12 cellular contexts compared by ENCODE assay signal in the genomic region with DNA sequence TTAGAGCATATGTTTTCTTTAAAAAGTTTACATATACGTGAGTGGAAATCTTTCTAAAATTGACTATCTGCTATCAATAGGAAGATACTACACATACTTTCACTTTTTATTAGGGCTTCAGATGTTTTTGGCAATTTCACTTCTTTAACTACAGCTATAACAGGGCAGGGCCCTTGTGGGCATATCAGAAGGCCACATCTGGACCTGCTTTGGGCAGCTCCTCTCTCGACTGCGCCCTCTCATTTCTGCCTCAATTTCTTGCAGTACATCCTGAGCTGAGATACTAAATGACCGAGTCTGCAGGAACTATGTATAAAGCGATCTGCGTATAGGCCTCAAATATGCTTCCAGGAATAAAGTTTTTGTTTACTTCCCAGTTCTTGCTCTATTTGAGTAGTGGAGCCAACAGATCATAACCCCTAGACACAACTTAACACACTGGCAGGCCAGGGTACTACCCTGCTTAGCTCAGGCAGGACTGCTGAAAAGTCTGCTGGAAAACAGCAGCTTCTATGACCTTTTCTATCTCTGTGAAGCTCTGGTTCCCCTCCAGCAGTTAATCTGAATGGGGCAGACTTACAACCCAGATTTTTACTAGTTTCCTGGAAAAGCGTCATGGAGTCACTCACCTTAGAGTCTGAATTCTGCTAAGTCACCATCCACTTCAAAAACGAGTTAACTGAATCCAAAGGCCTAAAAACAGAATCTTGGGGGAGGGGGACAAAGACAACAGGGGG. TPM values are rescaled to one million over a fixed set of nuclear protein-coding genes. Genes with fewer than 3 reads are reported as not detected.
DNase-seq lines count a peak whose midpoint lies in the region; ATAC-seq and TF ChIP-seq lines count a peak whose summit lies in the region.
"Had no signal": no experiment of that assay in that cellular context is flagged by ENCODE, and none has a peak within 500 bp of the region (broad histone marks: within the 10 kb centered on the region; RNA-seq: fewer than 3 reads in every experiment).

No MANE protein-coding gene starts in this region.

- no peaks in the 10 kb centered on the region for H3K79me1 ChIP-seq in trophoblast cell (ENCODE audit: low read length)

- no peak overlapping the region for H2AK5ac ChIP-seq in trophoblast cell (ENCODE audit: low read length)

- no peaks in the 10 kb centered on the region for H3K36me3 ChIP-seq in HUES64 (ENCODE audit: insufficient read depth, low read length)
- no peaks in the 10 kb centered on the region for H3K36me3 ChIP-seq in esophagus squamous epithelium
- no peaks in the 10 kb centered on the region for H3K36me3 ChIP-seq in trophoblast cell (ENCODE audit: control insufficient read depth in 1 of 2, insufficient read depth in 2 of 2, low read length in 2 of 2)
- H3K36me3 ChIP-seq in CD8-positive, alpha-beta T cell (ENCODE audit: insufficient read depth, low read length), result no peaks in the 10 kb centered on the region
- H3K36me3 ChIP-seq in WERI-Rb-1, result no peaks in the 10 kb centered on the region

- no peak overlapping the region for H2BK5ac ChIP-seq in trophoblast cell (ENCODE audit: low read depth, low read length, poor library complexity)

- peak overlapping the region; percentile 66 for H3K4ac ChIP-seq in trophoblast cell (ENCODE audit: low read depth, low read length)

- H3K4me2 ChIP-seq in trophoblast cell (ENCODE audit: low read length), result no peak overlapping the region

- H3K27me3 Mint-ChIP-seq in CD8-positive, alpha-beta T cell (ENCODE audit: low read depth), result no peaks in the 10 kb centered on the region

- H3K9me3 Mint-ChIP-seq in CD8-positive, alpha-beta T cell, result no peaks in the 10 kb centered on the region

- H4K91ac ChIP-seq in trophoblast cell (ENCODE audit: low read depth, low read length), result no peak overlapping the region

- no peak overlapping the region for H3K4me3 Mint-ChIP-seq in CD8-positive, alpha-beta T cell

- peak; percentile 52 for ATAC-seq in GM18505 (IDR thresholded peaks at IDR 0.05; ENCODE audit: unreplicated experiment)
- no peak for ATAC-seq in CD8-positive, alpha-beta T cell
- no peak for ATAC-seq in HG03135 (IDR thresholded peaks at IDR 0.05; ENCODE audit: unreplicated experiment)
- ATAC-seq: esophagus mucosa had no signal

- H2BK120ac ChIP-seq in trophoblast cell (ENCODE audit: insufficient read depth, low read length, poor library complexity), result no peak overlapping the region

- TF ChIP-seq CTCF in esophagus squamous epithelium (IDR thresholded peaks at IDR 0.05) (no peak), WERI-Rb-1 (IDR thresholded peaks at IDR 0.05; ENCODE audit: low read depth, low read length) (no peak)
- no peak for TF ChIP-seq CTCF in CD8-positive, alpha-beta T cell (IDR thresholded peaks at IDR 0.05)

- TF ChIP-seq POLR2A in GM18505 (IDR thresholded peaks at IDR 0.05; ENCODE audit: borderline replicate concordance, extremely low read depth, insufficient read depth, insufficient read length) (no peak), esophagus squamous epithelium (IDR thresholded peaks at IDR 0.05) (no peak)

- H3K36me3 Mint-ChIP-seq in CD8-positive, alpha-beta T cell, result peaks cover 9% of the 10 kb centered on the region

- H4K12ac ChIP-seq in trophoblast cell (ENCODE audit: low read depth, low read length), result no peak overlapping the region

- no peak for DNase-seq in esophagus squamous epithelium (lab: John Stamatoyannopoulos, UW)
- no peak for DNase-seq in trophoblast cell
- no peak for DNase-seq in NCI-H510A treated with DMSO at 0.1 percent for 48 hours (lab: John Stamatoyannopoulos, UW)
- DNase-seq in CD8-positive, alpha-beta T cell, result no peak
- DNase-seq in WERI-Rb-1, result no peak
- DNase-seq: C1 segment of cervical spinal cord, NCI-H1436 treated with DMSO at 0.1 percent for 48 hours, NCI-H82 had no signal

- POLR2A ChIA-PET in CD8-positive, alpha-beta T cell (lab: Charles Lee), result no interaction called here

- peak overlapping the region; percentile 11; the same call in 1 of the 2 replicates for H3K27ac ChIP-seq in HUES64 (ENCODE audit: low read depth, low read length)
- peak overlapping the region in 3 of 4 donors; percentile 50 to 56 (median 56) for H3K27ac ChIP-seq in esophagus squamous epithelium
- no peak overlapping the region for H3K27ac ChIP-seq in trophoblast cell (ENCODE audit: low read depth, low read length)
- no peak overlapping the region for H3K27ac ChIP-seq in CD8-positive, alpha-beta T cell (ENCODE audit: low read depth, low read length)
- no peak overlapping the region for H3K27ac ChIP-seq in WERI-Rb-1

- WGBS in HUES64, result 89% methylated on average over 7 of the region's 8 CpGs
- 60 to 74% methylated on average over 8 of the region's 8 CpGs for WGBS in esophagus squamous epithelium, 2 donors
- WGBS in trophoblast cell (ENCODE audit: extremely low coverage, insufficient coverage, insufficient read length), result no CpG with 5 or more reads among the region's 8 CpGs

- intact Hi-C loops in esophagus squamous epithelium (cut with DNase I), result no loop called here
- intact Hi-C loops in CD8-positive, alpha-beta T cell (cut with DNase I, micrococcal nuclease), result no loop called here

- peaks cover 52% of the 10 kb centered on the region for H3K4me1 Mint-ChIP-seq in CD8-positive, alpha-beta T cell (ENCODE audit: low read depth)

- H2AFZ ChIP-seq in trophoblast cell (ENCODE audit: insufficient read depth, low read length, poor library complexity), result no peak overlapping the region

- CTCF ChIA-PET in CD8-positive, alpha-beta T cell (lab: Charles Lee), result interaction anchor here (0.9 to 1.7 kb wide), 2 partner anchors 39 to 186 kb away, joined by 3 read pairs; no protein-coding TSS in a partner anchor

- no peak overlapping the region for H3K18ac ChIP-seq in trophoblast cell (ENCODE audit: low read length)

- peaks cover 1% of the 10 kb centered on the region for H3K79me2 ChIP-seq in trophoblast cell (ENCODE audit: control insufficient read depth, insufficient read depth, low read length, poor library complexity)

- H3K27me3 ChIP-seq in HUES64 (ENCODE audit: insufficient read depth, low read length) (no peaks in the 10 kb centered on the region), esophagus squamous epithelium (no peaks in the 10 kb centered on the region), trophoblast cell (ENCODE audit: insufficient read depth, low read length) (no peaks in the 10 kb centered on the region), WERI-Rb-1 (ENCODE audit: insufficient read depth, low read depth, severe bottlenecking) (no peaks in the 10 kb centered on the region)
- no peaks in the 10 kb centered on the region for H3K27me3 ChIP-seq in CD8-positive, alpha-beta T cell (ENCODE audit: insufficient read depth, low read length)

- no peak overlapping the region for H3K27ac Mint-ChIP-seq in CD8-positive, alpha-beta T cell

- H3K23ac ChIP-seq in trophoblast cell (ENCODE audit: low read length), result no peak overlapping the region

- H3K14ac ChIP-seq in trophoblast cell (ENCODE audit: low read length), result no peak overlapping the region

- H3K4me3 ChIP-seq in HUES64 (ENCODE audit: low read length), result no peak overlapping the region
- no peak overlapping the region for H3K4me3 ChIP-seq in esophagus squamous epithelium
- H3K4me3 ChIP-seq in trophoblast cell (ENCODE audit: low read depth, low read length), result no peak overlapping the region
- no peak overlapping the region for H3K4me3 ChIP-seq in CD8-positive, alpha-beta T cell (ENCODE audit: low read depth, low read length)
- H3K4me3 ChIP-seq in WERI-Rb-1 (ENCODE audit: low read depth, low read length), result no peak overlapping the region

- H3K4me1 ChIP-seq in HUES64 (ENCODE audit: insufficient read depth, low read length), result peaks cover 65% of the 10 kb centered on the region
- peaks cover 4 to 72% (median 20%) of the 10 kb centered on the region in 3 donors for H3K4me1 ChIP-seq in esophagus squamous epithelium
- H3K4me1 ChIP-seq in trophoblast cell (ENCODE audit: control insufficient read depth in 1 of 2, insufficient read depth in 2 of 2, low read length in 2 of 2), result peaks cover 14 to 20% of the 10 kb centered on the region in 2 experiments
- H3K4me1 ChIP-seq in CD8-positive, alpha-beta T cell (ENCODE audit: insufficient read depth, low read length), result no peaks in the 10 kb centered on the region

- peak overlapping the region; percentile 59 for H2BK12ac ChIP-seq in trophoblast cell (ENCODE audit: low read length)

- H3K9ac ChIP-seq in HUES64 (ENCODE audit: low read depth, low read length) (no peak overlapping the region), trophoblast cell (ENCODE audit: low read length) (no peak overlapping the region)

- no peaks in the 10 kb centered on the region for H3K9me3 ChIP-seq in HUES64 (ENCODE audit: insufficient read depth, low read depth, low read length)
- H3K9me3 ChIP-seq in esophagus squamous epithelium, result no peaks in the 10 kb centered on the region
- no peaks in the 10 kb centered on the region for H3K9me3 ChIP-seq in trophoblast cell (ENCODE audit: insufficient read depth, low read depth, low read length)
- H3K9me3 ChIP-seq in CD8-positive, alpha-beta T cell (ENCODE audit: low read length), result no peaks in the 10 kb centered on the region
- no peaks in the 10 kb centered on the region for H3K9me3 ChIP-seq in WERI-Rb-1 (ENCODE audit: severe bottlenecking)

- no peak overlapping the region for H4K8ac ChIP-seq in trophoblast cell (ENCODE audit: low read depth, low read length)

RNA-seq across cellular contexts. Expression of gene GCLC, which starts 12.7 kb away (rescaled TPM):
- polyA plus RNA-seq in HUES64 (2013, experiment 1 of 2), result 28.0 TPM
- 26.2 TPM for polyA plus RNA-seq in HUES64 (2013, experiment 2 of 2)
- total RNA-seq in esophagus squamous epithelium, result 100 to 1,000 TPM in 2 of 4 donors, 10 to 100 TPM in 2; 71.0 to 121 (median 105) TPM
- polyA plus RNA-seq in trophoblast cell (2013), result 18.0 and 18.7 TPM in 2 replicates
- total RNA-seq in CD8-positive, alpha-beta T cell, result 10 to 100 TPM; 13.1 to 13.6 TPM

Comparison
In these comparisons a context has a peak if more than half of its experiments do, and no peak if none do; other contexts are left out.
1. H3K27ac ChIP-seq: peak in HUES64 (single experiment) and esophagus squamous epithelium (3 of 4); none in trophoblast cell (single experiment), CD8-positive, alpha-beta T cell (single experiment) and WERI-Rb-1 (single experiment).
2. RNA of gene GCLC, which starts 12.7 kb away (total RNA-seq): 71.0 to 121 TPM in esophagus squamous epithelium; 13.1 to 13.6 TPM in CD8-positive, alpha-beta T cell; every median in the first group is over 4 times any median in the second.